In the genomic region with DNA sequence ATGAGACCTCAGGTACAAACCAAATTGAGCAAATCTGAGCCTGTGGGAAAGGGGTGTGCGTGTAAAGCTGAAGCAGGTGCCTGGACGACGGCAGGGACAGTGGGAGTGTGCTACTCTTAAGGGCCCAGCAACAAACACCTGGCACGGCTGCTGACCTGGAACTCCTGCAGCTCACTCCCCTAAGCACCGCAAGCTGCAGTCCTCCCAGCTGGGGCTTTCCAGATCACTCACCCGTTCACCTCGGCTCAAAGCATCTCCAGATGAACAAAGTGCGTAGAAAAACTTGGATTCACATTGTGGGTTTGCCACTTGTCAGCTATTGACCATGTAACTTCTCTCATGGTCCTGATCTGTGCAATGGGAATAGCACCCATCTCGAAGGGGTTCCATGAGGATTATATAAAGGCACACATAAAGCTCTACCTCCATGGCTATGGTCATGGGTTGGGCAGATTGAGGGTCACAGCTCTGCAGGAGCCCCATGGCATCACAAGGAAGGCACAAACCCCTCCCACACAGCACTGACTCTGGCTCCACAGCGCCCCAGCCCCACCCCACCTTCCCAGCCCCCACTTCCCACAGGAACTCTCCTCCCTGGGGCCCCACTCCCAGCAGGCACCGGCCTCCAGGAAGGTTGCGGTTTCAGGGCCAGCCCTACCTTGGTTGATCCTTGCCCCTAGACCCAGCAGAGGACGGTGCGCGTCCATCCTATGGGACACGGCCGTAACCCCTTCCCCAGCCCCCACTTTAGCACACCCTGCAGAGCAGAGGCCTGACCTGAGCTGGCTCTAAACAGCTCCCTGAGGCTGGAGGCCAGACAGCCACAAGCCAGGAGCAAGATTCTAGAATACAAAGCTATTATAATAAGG, we compare ENCODE assay signal across 10 cellular contexts. TPM values are rescaled to one million over a fixed set of nuclear protein-coding genes. Genes with fewer than 3 reads are reported as not detected.
A peak's percentile ranks its signal among the peaks of the same experiment; 100 is the strongest.
DNase-seq lines count a peak whose midpoint lies in the region; ATAC-seq, FAIRE-seq and TF ChIP-seq lines count a peak whose summit lies in the region.
"Had no signal": no experiment of that assay in that cellular context is flagged by ENCODE, and none has a peak within 500 bp of the region (broad histone marks: within the 10 kb centered on the region; RNA-seq: fewer than 3 reads in every experiment).

No MANE protein-coding gene starts in this region.

- peak; percentile 81 for DNase-seq in left kidney (ENCODE audit: low read depth, low spot score)
- no peak for DNase-seq in HK-2 (ENCODE audit: unreplicated experiment)
- DNase-seq in D721Med (ENCODE audit: insufficient read length, low spot score) = no peak
- DNase-seq in spleen = no peak
- DNase-seq: NCI-H2227 treated with DMSO at 0.1 percent for 48 hours had no signal

- no peak for FAIRE-seq in D721Med (lab: Jason Lieb, UNC)

- peak overlapping the region in 3 of 8 donors; percentile 4 to 56 (median 28) for H3K27ac ChIP-seq in spleen
- H3K27ac ChIP-seq: epithelial cell of prostate had no signal

- H3K9me3 ChIP-seq in spleen = no peaks in the 10 kb centered on the region

- intact Hi-C loops in spleen (cut with DNase I; ENCODE audit: low total_unique reads) = no loop called here

- ATAC-seq in GM18520 (IDR thresholded peaks at IDR 0.05; ENCODE audit: unreplicated experiment) = peak; percentile 60
- peak; percentile 71 for ATAC-seq in GM21515 (IDR thresholded peaks at IDR 0.05; ENCODE audit: unreplicated experiment)
- peak; percentile 73 for ATAC-seq in HG03460 (IDR thresholded peaks at IDR 0.05; ENCODE audit: unreplicated experiment)
- no peak for ATAC-seq in HG02970 (IDR thresholded peaks at IDR 0.05; ENCODE audit: low FRiP score, unreplicated experiment)

- peaks cover 22 to 83% (median 62%) of the 10 kb centered on the region in 6 donors for H3K4me1 ChIP-seq in spleen

- no peak overlapping the region for H3K4me3 ChIP-seq in spleen

- H3K27me3 ChIP-seq in spleen (replicated peaks in 1 of 7) = no peaks in the 10 kb centered on the region

- TF ChIP-seq CTCF in D721Med (IDR thresholded peaks at IDR 0.05; ENCODE audit: insufficient read depth, missing control alignments) (no peak), spleen (IDR thresholded peaks at IDR 0.05 in 8 of 11, conservative IDR thresholded peaks at IDR 0.05 in 3 of 11) (no peak)

- no peak for TF ChIP-seq POLR2A in spleen (IDR thresholded peaks at IDR 0.05)

- 70 to 78% (median 72%) methylated on average over 12 to 17 of the region's 17 CpGs for WGBS in spleen, 5 donors

- H3K36me3 ChIP-seq in spleen = peaks cover 0 to 24% (median 5%) of the 10 kb centered on the region in 6 donors

RNA-seq across cellular contexts. Expression of gene ST3GAL2, which starts 21.9 kb away (rescaled TPM):
- 10 to 100 TPM; 33.1 to 66.9 (median 48.1) TPM for total RNA-seq in spleen
- 10 to 100 TPM in 1 of 3 donors, 1 to 10 TPM in 2; 5.2 to 16.5 (median 7.2) TPM for polyA plus RNA-seq in spleen

RNA-seq across cellular contexts. Expression of gene FCSK, which starts 37.4 kb away (rescaled TPM):
- 10 to 100 TPM; 20.8 to 31.9 (median 27.1) TPM for total RNA-seq in spleen
- polyA plus RNA-seq in spleen = 10 to 100 TPM in 2 of 3 donors, 1 to 10 TPM in 1; 8.1 to 18.6 (median 16.7) TPM
